31 cellular contexts compared by ENCODE assay signal in the genomic region with DNA sequence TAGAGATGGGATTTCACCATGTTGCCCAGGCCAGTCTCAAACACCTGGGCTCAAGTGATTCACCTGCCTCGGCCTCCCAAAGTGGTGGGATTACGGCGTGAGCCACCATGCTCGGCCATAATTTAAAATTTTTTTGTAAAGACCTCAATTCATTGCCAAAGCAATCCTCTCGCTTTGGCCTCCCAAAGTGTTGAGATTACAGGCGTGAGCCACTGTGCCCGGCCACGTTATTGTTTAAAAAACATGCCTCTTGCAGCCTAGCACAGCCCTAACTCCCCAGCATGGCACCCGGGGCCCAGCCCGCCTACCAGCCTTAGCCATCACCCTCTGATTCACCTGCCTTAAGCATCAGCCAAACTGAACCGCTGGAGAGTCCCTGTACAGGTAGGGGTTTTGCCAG.
"Had no signal": no experiment of that assay in that cellular context is flagged by ENCODE, and none has a peak within 500 bp of the region (broad histone marks: within the 10 kb centered on the region; RNA-seq: fewer than 3 reads in every experiment).

No MANE protein-coding gene starts in this region.

- H3K4me3 ChIP-seq: ascending aorta, breast epithelium, cardiac muscle cell, colonic mucosa, esophagus squamous epithelium, gastroesophageal sphincter had no signal

- H3K27ac ChIP-seq: ascending aorta, breast epithelium, cardiac muscle cell, colonic mucosa, epithelial cell of prostate had no signal

- ATAC-seq: activated CD8-positive, alpha-beta memory T cell treated with anti-CD3 and anti-CD28 coated beads, Interleukin-2, amount 10 ng/mL, durations not matched to agents 7 days and 5 days; activated CD8-positive, alpha-beta T cell treated with anti-CD3 and anti-CD28 coated beads, Interleukin-2, amount 10 ng/mL, durations not matched to agents 7 days and 5 days; activated naive CD4-positive, alpha-beta T cell treated with anti-CD3 and anti-CD28 coated beads, Interleukin-2, amount 50 U/mL, for 72 hours; gastroesophageal sphincter had no signal

- H3K36me3 Mint-ChIP-seq: activated CD4-positive, alpha-beta memory T cell treated with anti-CD3 and anti-CD28 coated beads for 36 hours; activated CD8-positive, alpha-beta memory T cell treated with anti-CD3 and anti-CD28 coated beads, Interleukin-2, amount 10 ng/mL, durations not matched to agents 7 days and 5 days; activated naive CD4-positive, alpha-beta T cell treated with anti-CD3 and anti-CD28 coated beads, Interleukin-2, amount 10 ng/mL, durations not matched to agents 7 days and 5 days; activated naive CD8-positive, alpha-beta T cell treated with anti-CD3 and anti-CD28 coated beads, Interleukin-2, amount 10 ng/mL, durations not matched to agents 7 days and 5 days; brain had no signal

- DNase-seq: activated CD4-positive, alpha-beta memory T cell treated with anti-CD3 and anti-CD28 coated beads for 36 hours; activated CD4-positive, alpha-beta T cell treated with anti-CD3 and anti-CD28 coated beads for 1 hour; activated CD4-positive, alpha-beta T cell treated with anti-CD3 and anti-CD28 coated beads for 4 hours; activated CD4-positive, alpha-beta T cell treated with anti-CD3 and anti-CD28 coated beads, Interleukin-2, amount 50 U/mL, for 1 hour; activated CD4-positive, CD25-positive, alpha-beta regulatory T cell; activated CD8-positive, alpha-beta memory T cell treated with anti-CD3 and anti-CD28 coated beads, Interleukin-2, amount 10 ng/mL, durations not matched to agents 7 days and 5 days; activated CD8-positive, alpha-beta memory T cell treated with anti-CD3 and anti-CD28 coated beads, Interleukin-2, amount 50 U/mL, for 4 hours; activated CD8-positive, alpha-beta T cell treated with anti-CD3 and anti-CD28 coated beads, Interleukin-2, amount 10 ng/mL, durations not matched to agents 7 days and 5 days; activated effector memory CD4-positive, alpha-beta T cell treated with anti-CD3 and anti-CD28 coated beads, Interleukin-2, amount 50 U/mL, for 16 hours; activated naive CD4-positive, alpha-beta T cell treated with anti-CD3 and anti-CD28 coated beads, Interleukin-2, amount 10 ng/mL, durations not matched to agents 7 days and 5 days; activated naive CD8-positive, alpha-beta T cell treated with anti-CD3 and anti-CD28 coated beads, Interleukin-2, amount 10 ng/mL, durations not matched to agents 7 days and 5 days; activated T-cell treated with anti-CD3 and anti-CD28 coated beads, Interleukin-2, amount 50 U/mL, for 1 hour; activated T-cell treated with anti-CD3 and anti-CD28 coated beads, Interleukin-2, amount 50 U/mL, for 48 hours; central memory CD4-positive, alpha-beta T cell; cerebellar nuclear complex; colonic mucosa; effector CD8-positive, alpha-beta T cell; esophagus squamous epithelium; foreskin melanocyte; T-helper 2 cell had no signal

- H3K4me3 Mint-ChIP-seq: activated CD4-positive, alpha-beta memory T cell treated with anti-CD3 and anti-CD28 coated beads for 36 hours; activated CD8-positive, alpha-beta memory T cell treated with anti-CD3 and anti-CD28 coated beads, Interleukin-2, amount 10 ng/mL, durations not matched to agents 7 days and 5 days; activated CD8-positive, alpha-beta T cell treated with anti-CD3 and anti-CD28 coated beads, Interleukin-2, amount 10 ng/mL, durations not matched to agents 7 days and 5 days; activated naive CD4-positive, alpha-beta T cell treated with anti-CD3 and anti-CD28 coated beads, Interleukin-2, amount 10 ng/mL, durations not matched to agents 7 days and 5 days; activated naive CD8-positive, alpha-beta T cell treated with anti-CD3 and anti-CD28 coated beads, Interleukin-2, amount 10 ng/mL, durations not matched to agents 7 days and 5 days; activated T-helper 1 cell treated with anti-CD3 and anti-CD28 coated beads, Interleukin-12 subunit alpha, Interleukin-12 subunit beta, Interleukin-2, Interleukin-4 antibody, amounts not matched to agents 30 ng/mL and 10 ng/mL and 1 ng/mL, durations not matched to agents 14 hours and 24 hours and 36 hours; brain had no signal

- FAIRE-seq: endometrium, endothelial cell of umbilical vein had no signal

- H3K9me3 ChIP-seq: ascending aorta, breast epithelium, colonic mucosa, esophagus squamous epithelium, gastroesophageal sphincter had no signal

- H3K36me3 ChIP-seq: ascending aorta, breast epithelium, cardiac muscle cell, colonic mucosa, esophagus squamous epithelium, gastroesophageal sphincter had no signal

- H3K27me3 ChIP-seq: ascending aorta, breast epithelium, cardiac muscle cell, colonic mucosa, esophagus squamous epithelium had no signal

- H3K27ac Mint-ChIP-seq: activated CD4-positive, alpha-beta memory T cell treated with anti-CD3 and anti-CD28 coated beads for 36 hours; activated CD8-positive, alpha-beta memory T cell treated with anti-CD3 and anti-CD28 coated beads, Interleukin-2, amount 10 ng/mL, durations not matched to agents 7 days and 5 days; activated CD8-positive, alpha-beta T cell treated with anti-CD3 and anti-CD28 coated beads, Interleukin-2, amount 10 ng/mL, durations not matched to agents 7 days and 5 days; activated naive CD4-positive, alpha-beta T cell treated with anti-CD3 and anti-CD28 coated beads, Interleukin-2, amount 10 ng/mL, durations not matched to agents 7 days and 5 days; activated naive CD8-positive, alpha-beta T cell treated with anti-CD3 and anti-CD28 coated beads, Interleukin-2, amount 10 ng/mL, durations not matched to agents 7 days and 5 days; activated T-helper 2 cell treated with anti-CD3 and anti-CD28 coated beads, Interferon-gamma antibody, Interleukin-2, Interleukin-4, amounts not matched to agents 10 μg/mL and 5 μg/mL and 100 μg/mL, durations not matched to agents 14 hours and 24 hours and 36 hours had no signal
